ENCODE assay signal across 14 cellular contexts in genomic region chr5:24854350-24854749, GRCh38.
DNase-seq lines count a peak whose midpoint lies in the region; ATAC-seq and TF ChIP-seq lines count a peak whose summit lies in the region.
"Had no signal": no experiment of that assay in that cellular context is flagged by ENCODE, and none has a peak within 500 bp of the region (broad histone marks: within the 10 kb centered on the region; RNA-seq: fewer than 3 reads in every experiment).

No MANE protein-coding gene starts in this region.

- intact Hi-C loops in PC-3 (cut with micrococcal nuclease), result no loop called here
- intact Hi-C loops in CD4-positive, alpha-beta memory T cell (cut with micrococcal nuclease), result no loop called here

- H3K4me3 Mint-ChIP-seq in CD4-positive, alpha-beta memory T cell, result no peak overlapping the region
- H3K4me3 Mint-ChIP-seq: CD8-positive, alpha-beta T cell had no signal

- H3K4me2 ChIP-seq in PC-3 (ENCODE audit: low read length), result no peak overlapping the region

- ATAC-seq in PC-3 (no peak), RWPE2 (ENCODE audit: low read depth) (peak; percentile 81)
- ATAC-seq: CD8-positive, alpha-beta T cell had no signal

- H3K9ac ChIP-seq in PC-3 (ENCODE audit: low read length), result no peak overlapping the region
- H3K9ac ChIP-seq: GM23248 had no signal

- BruUV-seq in PC-3 (replicated peaks; lab: Mats Ljungman, UMichigan), result no TSS peak

- H3K9me2 ChIP-seq in PC-3 (replicated peaks; ENCODE audit: low read length), result no peaks in the 10 kb centered on the region

- no peaks in the 10 kb centered on the region for H3K79me2 ChIP-seq in PC-3 (ENCODE audit: low read length)

- no peaks in the 10 kb centered on the region for H3K27me3 ChIP-seq in PC-3 (ENCODE audit: low read length)
- H3K27me3 ChIP-seq in RWPE2 (ENCODE audit: insufficient read depth, poor library complexity, severe bottlenecking), result no peaks in the 10 kb centered on the region
- no peaks in the 10 kb centered on the region for H3K27me3 ChIP-seq in CD4-positive, alpha-beta memory T cell (ENCODE audit: insufficient read depth, low read length)

- TF ChIP-seq CTCF in PC-3 (conservative IDR thresholded peaks at IDR 0.05; ENCODE audit: low read depth, low read length) (no peak), RWPE2 (IDR thresholded peaks at IDR 0.05; ENCODE audit: poor library complexity, severe bottlenecking) (no peak), epithelial cell of esophagus (IDR thresholded peaks at IDR 0.05; ENCODE audit: insufficient read depth, low read depth, low read length, missing control alignments) (no peak)

- H3K27ac ChIP-seq in PC-3 (ENCODE audit: low read length), result no peak overlapping the region
- no peak overlapping the region for H3K27ac ChIP-seq in RWPE2 (ENCODE audit: poor library complexity, severe bottlenecking)
- no peak overlapping the region for H3K27ac ChIP-seq in CD4-positive, alpha-beta memory T cell (ENCODE audit: low read depth, low read length)
- H3K27ac ChIP-seq: GM23248 had no signal

- CTCF ChIA-PET in PC-3 (lab: Charles Lee), result no interaction called here
- CTCF ChIA-PET in CD4-positive, alpha-beta memory T cell (lab: Charles Lee; ENCODE audit: partially characterized antibody), result no interaction called here

- H3K4me1 ChIP-seq in PC-3 (ENCODE audit: insufficient read depth, low read length), result no peaks in the 10 kb centered on the region
- H3K4me1 ChIP-seq in RWPE2 (ENCODE audit: insufficient read depth, poor library complexity, severe bottlenecking), result peaks cover 3% of the 10 kb centered on the region
- no peaks in the 10 kb centered on the region for H3K4me1 ChIP-seq in CD4-positive, alpha-beta memory T cell (ENCODE audit: insufficient read depth, low read length)
- H3K4me1 ChIP-seq: Caco-2 had no signal

- H3K9me3 ChIP-seq in PC-3 (ENCODE audit: low read length), result no peaks in the 10 kb centered on the region
- H3K9me3 ChIP-seq in RWPE2 (ENCODE audit: severe bottlenecking), result peaks cover under 1% of the 10 kb centered on the region
- H3K9me3 ChIP-seq in CD4-positive, alpha-beta memory T cell (ENCODE audit: control insufficient read depth in 1 of 2, low read length in 2 of 2), result peaks cover 0 to 3% of the 10 kb centered on the region in 2 donors
- H3K9me3 ChIP-seq: Caco-2 had no signal

- no peaks in the 10 kb centered on the region for H3F3A ChIP-seq in PC-3 (ENCODE audit: low read length, unreplicated experiment)

- H4K20me1 ChIP-seq in PC-3 (ENCODE audit: low read length), result no peaks in the 10 kb centered on the region

- H3K27me3 Mint-ChIP-seq in CD4-positive, alpha-beta memory T cell, result no peaks in the 10 kb centered on the region

- no peaks in the 10 kb centered on the region for H3K4me1 Mint-ChIP-seq in CD4-positive, alpha-beta memory T cell

- H2AFZ ChIP-seq in PC-3 (ENCODE audit: low read length), result no peak overlapping the region
- H2AFZ ChIP-seq: GM23248 had no signal

- POLR2A ChIA-PET in PC-3 (lab: Charles Lee; ENCODE audit: unreplicated experiment), result no interaction called here
- POLR2A ChIA-PET in CD4-positive, alpha-beta memory T cell (lab: Charles Lee; ENCODE audit: partially characterized antibody), result no interaction called here

- peaks cover 0 to 11% (median 8%) of the 10 kb centered on the region in 8 donors for H3K9me3 Mint-ChIP-seq in CD4-positive, alpha-beta memory T cell

- DNase-seq in PC-3, result peak; percentile 7
- DNase-seq in RWPE2 (ENCODE audit: low spot score), result no peak
- peak; percentile 13 for DNase-seq in epithelial cell of esophagus (ENCODE audit: low read depth)
- no peak for DNase-seq in NCI-H1048 (lab: John Stamatoyannopoulos, UW)
- no peak for DNase-seq in T-helper 1 cell
- DNase-seq in CD4-positive, alpha-beta memory T cell, result no peak
- DNase-seq: C1 segment of cervical spinal cord; Caco-2; CD8-positive, alpha-beta T cell; DMS153; DND-41; H7; HCEC 1CT had no signal

- H3K4me3 ChIP-seq in PC-3 (ENCODE audit: low read length), result no peak overlapping the region
- H3K4me3 ChIP-seq in RWPE2 (ENCODE audit: severe bottlenecking), result no peak overlapping the region
- H3K4me3 ChIP-seq in epithelial cell of esophagus (ENCODE audit: low read length), result no peak overlapping the region
- H3K4me3 ChIP-seq in CD4-positive, alpha-beta memory T cell (ENCODE audit: low read length in 2 of 2), result no peak overlapping the region
- H3K4me3 ChIP-seq: GM23248 had no signal

- H3K36me3 ChIP-seq in PC-3 (ENCODE audit: low read depth, low read length) (no peaks in the 10 kb centered on the region), RWPE2 (ENCODE audit: low read depth) (no peaks in the 10 kb centered on the region)
- no peaks in the 10 kb centered on the region for H3K36me3 ChIP-seq in CD4-positive, alpha-beta memory T cell (ENCODE audit: insufficient read depth, low read length)

- no peak overlapping the region for H3K27ac Mint-ChIP-seq in CD4-positive, alpha-beta memory T cell
- H3K27ac Mint-ChIP-seq: CD8-positive, alpha-beta T cell had no signal

- H3K36me3 Mint-ChIP-seq in CD4-positive, alpha-beta memory T cell, result no peaks in the 10 kb centered on the region
- H3K36me3 Mint-ChIP-seq: CD8-positive, alpha-beta T cell had no signal

Comparison
In these comparisons a context has a peak if more than half of its experiments do, and no peak if none do; other contexts are left out.
1. DNase-seq: peak in PC-3 (single experiment) and epithelial cell of esophagus (single experiment); none in RWPE2 (single experiment), NCI-H1048 (single experiment), T-helper 1 cell (0 of 5) and CD4-positive, alpha-beta memory T cell (0 of 5).